ENCODE assay signal across 1 cellular context in the genomic region with DNA sequence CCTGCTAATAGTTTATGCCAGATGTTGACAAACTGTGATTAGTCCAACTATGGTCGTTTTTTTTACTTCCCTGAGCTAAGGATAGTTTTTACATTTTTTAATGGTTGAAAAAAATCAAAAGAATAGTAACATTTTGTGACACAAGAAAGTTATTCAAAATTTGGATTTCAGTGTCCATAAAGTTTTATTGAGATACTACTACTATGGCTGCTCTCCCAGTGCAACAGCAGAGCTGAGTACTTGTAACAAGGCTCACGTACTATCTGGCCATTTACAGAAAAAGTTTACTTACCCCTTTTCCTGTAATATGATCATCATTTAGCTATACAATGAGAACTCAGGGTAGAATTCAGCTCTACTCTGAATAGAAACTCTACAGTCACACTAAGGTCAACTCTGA.
TF ChIP-seq lines count a peak whose summit lies in the region.

No MANE protein-coding gene starts in this region.

TF ChIP-seq in K562, 482 proteins besides CTCF, POLR2A, EP300 and RAD21:
- TF ChIP-seq NBN (IDR thresholded peaks at IDR 0.05; ENCODE audit: low read depth) (no peak), GTF2E2 (tag; IDR thresholded peaks at IDR 0.05) (0 out of 2 replicates have a peak, but pooled peaks have one; percentile 22), ZC3H8 (IDR thresholded peaks at IDR 0.05) (no peak), ZNF57 (CRISPR knock-in tag; IDR thresholded peaks at IDR 0.05) (no peak), DMBX1 (CRISPR knock-in tag; IDR thresholded peaks at IDR 0.05; ENCODE audit: borderline replicate concordance) (no peak), SMC3 (conservative IDR thresholded peaks at IDR 0.05; ENCODE audit: insufficient read depth, low read depth, low read length) (no peak), RBM25 (IDR thresholded peaks at IDR 0.05; ENCODE audit: low read depth, low read length, severe bottlenecking) (peak; percentile 78), ZEB2 (IDR thresholded peaks at IDR 0.05) (no peak), EZH2 (IDR thresholded peaks at IDR 0.05; ENCODE audit: borderline replicate concordance, low read depth, low read length) (no peak)
- TF ChIP-seq, protein P1, sequence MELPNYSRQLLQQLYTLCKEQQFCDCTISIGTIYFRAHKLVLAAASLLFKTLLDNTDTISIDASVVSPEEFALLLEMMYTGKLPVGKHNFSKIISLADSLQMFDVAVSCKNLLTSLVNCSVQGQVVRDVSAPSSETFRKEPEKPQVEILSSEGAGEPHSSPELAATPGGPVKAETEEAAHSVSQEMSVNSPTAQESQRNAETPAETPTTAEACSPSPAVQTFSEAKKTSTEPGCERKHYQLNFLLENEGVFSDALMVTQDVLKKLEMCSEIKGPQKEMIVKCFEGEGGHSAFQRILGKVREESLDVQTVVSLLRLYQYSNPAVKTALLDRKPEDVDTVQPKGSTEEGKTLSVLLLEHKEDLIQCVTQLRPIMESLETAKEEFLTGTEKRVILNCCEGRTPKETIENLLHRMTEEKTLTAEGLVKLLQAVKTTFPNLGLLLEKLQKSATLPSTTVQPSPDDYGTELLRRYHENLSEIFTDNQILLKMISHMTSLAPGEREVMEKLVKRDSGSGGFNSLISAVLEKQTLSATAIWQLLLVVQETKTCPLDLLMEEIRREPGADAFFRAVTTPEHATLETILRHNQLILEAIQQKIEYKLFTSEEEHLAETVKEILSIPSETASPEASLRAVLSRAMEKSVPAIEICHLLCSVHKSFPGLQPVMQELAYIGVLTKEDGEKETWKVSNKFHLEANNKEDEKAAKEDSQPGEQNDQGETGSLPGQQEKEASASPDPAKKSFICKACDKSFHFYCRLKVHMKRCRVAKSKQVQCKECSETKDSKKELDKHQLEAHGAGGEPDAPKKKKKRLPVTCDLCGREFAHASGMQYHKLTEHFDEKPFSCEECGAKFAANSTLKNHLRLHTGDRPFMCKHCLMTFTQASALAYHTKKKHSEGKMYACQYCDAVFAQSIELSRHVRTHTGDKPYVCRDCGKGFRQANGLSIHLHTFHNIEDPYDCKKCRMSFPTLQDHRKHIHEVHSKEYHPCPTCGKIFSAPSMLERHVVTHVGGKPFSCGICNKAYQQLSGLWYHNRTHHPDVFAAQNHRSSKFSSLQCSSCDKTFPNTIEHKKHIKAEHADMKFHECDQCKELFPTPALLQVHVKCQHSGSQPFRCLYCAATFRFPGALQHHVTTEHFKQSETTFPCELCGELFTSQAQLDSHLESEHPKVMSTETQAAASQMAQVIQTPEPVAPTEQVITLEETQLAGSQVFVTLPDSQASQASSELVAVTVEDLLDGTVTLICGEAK (IDR thresholded peaks at IDR 0.05): peak; percentile 86
- TF ChIP-seq, protein P1 (CRISPR knock-in tag; IDR thresholded peaks at IDR 0.05): peak; percentile 46; the same call in 1 of the 2 replicates
- TF ChIP-seq, protein P2, sequence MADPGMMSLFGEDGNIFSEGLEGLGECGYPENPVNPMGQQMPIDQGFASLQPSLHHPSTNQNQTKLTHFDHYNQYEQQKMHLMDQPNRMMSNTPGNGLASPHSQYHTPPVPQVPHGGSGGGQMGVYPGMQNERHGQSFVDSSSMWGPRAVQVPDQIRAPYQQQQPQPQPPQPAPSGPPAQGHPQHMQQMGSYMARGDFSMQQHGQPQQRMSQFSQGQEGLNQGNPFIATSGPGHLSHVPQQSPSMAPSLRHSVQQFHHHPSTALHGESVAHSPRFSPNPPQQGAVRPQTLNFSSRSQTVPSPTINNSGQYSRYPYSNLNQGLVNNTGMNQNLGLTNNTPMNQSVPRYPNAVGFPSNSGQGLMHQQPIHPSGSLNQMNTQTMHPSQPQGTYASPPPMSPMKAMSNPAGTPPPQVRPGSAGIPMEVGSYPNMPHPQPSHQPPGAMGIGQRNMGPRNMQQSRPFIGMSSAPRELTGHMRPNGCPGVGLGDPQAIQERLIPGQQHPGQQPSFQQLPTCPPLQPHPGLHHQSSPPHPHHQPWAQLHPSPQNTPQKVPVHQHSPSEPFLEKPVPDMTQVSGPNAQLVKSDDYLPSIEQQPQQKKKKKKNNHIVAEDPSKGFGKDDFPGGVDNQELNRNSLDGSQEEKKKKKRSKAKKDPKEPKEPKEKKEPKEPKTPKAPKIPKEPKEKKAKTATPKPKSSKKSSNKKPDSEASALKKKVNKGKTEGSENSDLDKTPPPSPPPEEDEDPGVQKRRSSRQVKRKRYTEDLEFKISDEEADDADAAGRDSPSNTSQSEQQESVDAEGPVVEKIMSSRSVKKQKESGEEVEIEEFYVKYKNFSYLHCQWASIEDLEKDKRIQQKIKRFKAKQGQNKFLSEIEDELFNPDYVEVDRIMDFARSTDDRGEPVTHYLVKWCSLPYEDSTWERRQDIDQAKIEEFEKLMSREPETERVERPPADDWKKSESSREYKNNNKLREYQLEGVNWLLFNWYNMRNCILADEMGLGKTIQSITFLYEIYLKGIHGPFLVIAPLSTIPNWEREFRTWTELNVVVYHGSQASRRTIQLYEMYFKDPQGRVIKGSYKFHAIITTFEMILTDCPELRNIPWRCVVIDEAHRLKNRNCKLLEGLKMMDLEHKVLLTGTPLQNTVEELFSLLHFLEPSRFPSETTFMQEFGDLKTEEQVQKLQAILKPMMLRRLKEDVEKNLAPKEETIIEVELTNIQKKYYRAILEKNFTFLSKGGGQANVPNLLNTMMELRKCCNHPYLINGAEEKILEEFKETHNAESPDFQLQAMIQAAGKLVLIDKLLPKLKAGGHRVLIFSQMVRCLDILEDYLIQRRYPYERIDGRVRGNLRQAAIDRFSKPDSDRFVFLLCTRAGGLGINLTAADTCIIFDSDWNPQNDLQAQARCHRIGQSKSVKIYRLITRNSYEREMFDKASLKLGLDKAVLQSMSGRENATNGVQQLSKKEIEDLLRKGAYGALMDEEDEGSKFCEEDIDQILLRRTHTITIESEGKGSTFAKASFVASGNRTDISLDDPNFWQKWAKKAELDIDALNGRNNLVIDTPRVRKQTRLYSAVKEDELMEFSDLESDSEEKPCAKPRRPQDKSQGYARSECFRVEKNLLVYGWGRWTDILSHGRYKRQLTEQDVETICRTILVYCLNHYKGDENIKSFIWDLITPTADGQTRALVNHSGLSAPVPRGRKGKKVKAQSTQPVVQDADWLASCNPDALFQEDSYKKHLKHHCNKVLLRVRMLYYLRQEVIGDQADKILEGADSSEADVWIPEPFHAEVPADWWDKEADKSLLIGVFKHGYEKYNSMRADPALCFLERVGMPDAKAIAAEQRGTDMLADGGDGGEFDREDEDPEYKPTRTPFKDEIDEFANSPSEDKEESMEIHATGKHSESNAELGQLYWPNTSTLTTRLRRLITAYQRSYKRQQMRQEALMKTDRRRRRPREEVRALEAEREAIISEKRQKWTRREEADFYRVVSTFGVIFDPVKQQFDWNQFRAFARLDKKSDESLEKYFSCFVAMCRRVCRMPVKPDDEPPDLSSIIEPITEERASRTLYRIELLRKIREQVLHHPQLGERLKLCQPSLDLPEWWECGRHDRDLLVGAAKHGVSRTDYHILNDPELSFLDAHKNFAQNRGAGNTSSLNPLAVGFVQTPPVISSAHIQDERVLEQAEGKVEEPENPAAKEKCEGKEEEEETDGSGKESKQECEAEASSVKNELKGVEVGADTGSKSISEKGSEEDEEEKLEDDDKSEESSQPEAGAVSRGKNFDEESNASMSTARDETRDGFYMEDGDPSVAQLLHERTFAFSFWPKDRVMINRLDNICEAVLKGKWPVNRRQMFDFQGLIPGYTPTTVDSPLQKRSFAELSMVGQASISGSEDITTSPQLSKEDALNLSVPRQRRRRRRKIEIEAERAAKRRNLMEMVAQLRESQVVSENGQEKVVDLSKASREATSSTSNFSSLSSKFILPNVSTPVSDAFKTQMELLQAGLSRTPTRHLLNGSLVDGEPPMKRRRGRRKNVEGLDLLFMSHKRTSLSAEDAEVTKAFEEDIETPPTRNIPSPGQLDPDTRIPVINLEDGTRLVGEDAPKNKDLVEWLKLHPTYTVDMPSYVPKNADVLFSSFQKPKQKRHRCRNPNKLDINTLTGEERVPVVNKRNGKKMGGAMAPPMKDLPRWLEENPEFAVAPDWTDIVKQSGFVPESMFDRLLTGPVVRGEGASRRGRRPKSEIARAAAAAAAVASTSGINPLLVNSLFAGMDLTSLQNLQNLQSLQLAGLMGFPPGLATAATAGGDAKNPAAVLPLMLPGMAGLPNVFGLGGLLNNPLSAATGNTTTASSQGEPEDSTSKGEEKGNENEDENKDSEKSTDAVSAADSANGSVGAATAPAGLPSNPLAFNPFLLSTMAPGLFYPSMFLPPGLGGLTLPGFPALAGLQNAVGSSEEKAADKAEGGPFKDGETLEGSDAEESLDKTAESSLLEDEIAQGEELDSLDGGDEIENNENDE (IDR thresholded peaks at IDR 0.05; ENCODE audit: low read depth, low read length): no peak
- TF ChIP-seq, protein P3, sequence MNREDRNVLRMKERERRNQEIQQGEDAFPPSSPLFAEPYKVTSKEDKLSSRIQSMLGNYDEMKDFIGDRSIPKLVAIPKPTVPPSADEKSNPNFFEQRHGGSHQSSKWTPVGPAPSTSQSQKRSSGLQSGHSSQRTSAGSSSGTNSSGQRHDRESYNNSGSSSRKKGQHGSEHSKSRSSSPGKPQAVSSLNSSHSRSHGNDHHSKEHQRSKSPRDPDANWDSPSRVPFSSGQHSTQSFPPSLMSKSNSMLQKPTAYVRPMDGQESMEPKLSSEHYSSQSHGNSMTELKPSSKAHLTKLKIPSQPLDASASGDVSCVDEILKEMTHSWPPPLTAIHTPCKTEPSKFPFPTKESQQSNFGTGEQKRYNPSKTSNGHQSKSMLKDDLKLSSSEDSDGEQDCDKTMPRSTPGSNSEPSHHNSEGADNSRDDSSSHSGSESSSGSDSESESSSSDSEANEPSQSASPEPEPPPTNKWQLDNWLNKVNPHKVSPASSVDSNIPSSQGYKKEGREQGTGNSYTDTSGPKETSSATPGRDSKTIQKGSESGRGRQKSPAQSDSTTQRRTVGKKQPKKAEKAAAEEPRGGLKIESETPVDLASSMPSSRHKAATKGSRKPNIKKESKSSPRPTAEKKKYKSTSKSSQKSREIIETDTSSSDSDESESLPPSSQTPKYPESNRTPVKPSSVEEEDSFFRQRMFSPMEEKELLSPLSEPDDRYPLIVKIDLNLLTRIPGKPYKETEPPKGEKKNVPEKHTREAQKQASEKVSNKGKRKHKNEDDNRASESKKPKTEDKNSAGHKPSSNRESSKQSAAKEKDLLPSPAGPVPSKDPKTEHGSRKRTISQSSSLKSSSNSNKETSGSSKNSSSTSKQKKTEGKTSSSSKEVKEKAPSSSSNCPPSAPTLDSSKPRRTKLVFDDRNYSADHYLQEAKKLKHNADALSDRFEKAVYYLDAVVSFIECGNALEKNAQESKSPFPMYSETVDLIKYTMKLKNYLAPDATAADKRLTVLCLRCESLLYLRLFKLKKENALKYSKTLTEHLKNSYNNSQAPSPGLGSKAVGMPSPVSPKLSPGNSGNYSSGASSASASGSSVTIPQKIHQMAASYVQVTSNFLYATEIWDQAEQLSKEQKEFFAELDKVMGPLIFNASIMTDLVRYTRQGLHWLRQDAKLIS (CRISPR knock-in tag; IDR thresholded peaks at IDR 0.05): no peak
